ENCODE assay signal across 33 cellular contexts in the genomic region with DNA sequence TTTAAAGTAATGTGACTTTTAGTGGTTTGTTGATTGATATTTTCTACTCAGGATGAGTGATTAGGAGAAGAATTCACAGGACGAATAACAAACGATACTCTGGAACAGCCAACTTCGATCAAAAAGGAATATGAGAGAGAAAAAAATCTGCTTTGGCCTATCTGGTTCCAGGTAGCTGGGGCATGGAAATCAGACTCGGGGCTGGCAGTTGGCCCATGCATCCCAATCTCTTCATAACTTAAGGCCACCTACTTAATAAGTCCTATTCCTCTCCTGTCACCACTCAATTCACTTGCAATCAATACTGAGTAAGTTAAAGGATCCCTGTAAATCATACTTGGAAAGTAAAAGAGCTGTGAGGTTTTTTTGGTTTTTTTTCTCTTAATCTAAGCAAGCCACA.
DNase-seq lines count a peak whose midpoint lies in the region; ATAC-seq and TF ChIP-seq lines count a peak whose summit lies in the region.
"Had no signal": no experiment of that assay in that cellular context is flagged by ENCODE, and none has a peak within 500 bp of the region (broad histone marks: within the 10 kb centered on the region; RNA-seq: fewer than 3 reads in every experiment).

No MANE protein-coding gene starts in this region.

- H4K5ac ChIP-seq in mesendoderm (ENCODE audit: low read length): no peak overlapping the region

- H3K9me3 ChIP-seq in left ventricle myocardium inferior (replicated peaks) (no peaks in the 10 kb centered on the region), heart left ventricle (no peaks in the 10 kb centered on the region), right cardiac atrium (ENCODE audit: control insufficient read depth, low read length) (no peaks in the 10 kb centered on the region), thyroid gland (no peaks in the 10 kb centered on the region)
- H3K9me3 ChIP-seq: A549; BE2C; BLaER1; BLaER1 treated with 17β-estradiol and CSF1 and Interleukin-3, amounts not matched to agents 10 nM and 100 nM; Caco-2 had no signal

- no peak for TF ChIP-seq CTCF in left ventricle myocardium inferior (IDR thresholded peaks at IDR 0.05; ENCODE audit: borderline replicate concordance)
- TF ChIP-seq CTCF in heart left ventricle (IDR thresholded peaks at IDR 0.05): no peak
- TF ChIP-seq CTCF in thyroid gland (IDR thresholded peaks at IDR 0.05): no peak

- no peak overlapping the region for H3K9ac ChIP-seq in mesendoderm (ENCODE audit: low read length)
- H3K9ac ChIP-seq: BLaER1; BLaER1 treated with 17β-estradiol and CSF1 and Interleukin-3, amounts not matched to agents 10 nM and 100 nM had no signal

- H3K79me2 ChIP-seq in mesendoderm (ENCODE audit: control insufficient read depth, insufficient read depth, low read length): no peaks in the 10 kb centered on the region

- no peak overlapping the region for H2BK5ac ChIP-seq in mesendoderm (ENCODE audit: low read length)

- WGBS in heart left ventricle, 4 donors: 26 to 40% (median 38%) methylated on average over 4 of the region's 4 CpGs
- WGBS in right cardiac atrium: 46% methylated on average over 4 of the region's 4 CpGs
- WGBS in thyroid gland, 2 donors: 27 to 54% methylated on average over 4 of the region's 4 CpGs
- no CpG with 5 or more reads among the region's 4 CpGs for whole genome bisulfite sequencing in mesendoderm (ENCODE audit: extremely low coverage, insufficient coverage, low lambda C conversion rate)

- no peak overlapping the region for H2BK15ac ChIP-seq in mesendoderm (replicated peaks; ENCODE audit: low read depth)

- ATAC-seq in Right ventricle myocardium superior (ENCODE audit: poor library complexity) (peak; percentile 48), left cardiac atrium (no peak), heart left ventricle (no peak), left ventricle myocardium superior (peak; percentile 39), right cardiac atrium (no peak)
- ATAC-seq: A549; CD8-positive, alpha-beta T cell had no signal

- no peak overlapping the region for H3K4me2 ChIP-seq in mesendoderm (ENCODE audit: low read length)
- H3K4me2 ChIP-seq: A549; BLaER1; BLaER1 treated with 17β-estradiol and CSF1 and Interleukin-3, amounts not matched to agents 10 nM and 100 nM had no signal

- H2BK120ac ChIP-seq in mesendoderm (ENCODE audit: low read depth, low read length): no peak overlapping the region

- H3K4me1 ChIP-seq in left ventricle myocardium inferior: peaks cover 23% of the 10 kb centered on the region
- H3K4me1 ChIP-seq in heart left ventricle: peaks cover 0 to 17% (median 1%) of the 10 kb centered on the region in 12 donors
- no peaks in the 10 kb centered on the region for H3K4me1 ChIP-seq in right cardiac atrium (ENCODE audit: control insufficient read depth, insufficient read depth, low read length)
- H3K4me1 ChIP-seq in thyroid gland: peaks cover 6 to 19% of the 10 kb centered on the region in 2 donors
- H3K4me1 ChIP-seq in mesendoderm (ENCODE audit: control insufficient read depth, low read depth, low read length): no peaks in the 10 kb centered on the region
- H3K4me1 ChIP-seq: A549; BE2C; BLaER1; BLaER1 treated with 17β-estradiol and CSF1 and Interleukin-3, amounts not matched to agents 10 nM and 100 nM; Caco-2 had no signal

- H3K4ac ChIP-seq in mesendoderm (ENCODE audit: low read depth, low read length): no peak overlapping the region

- H3K18ac ChIP-seq in mesendoderm (ENCODE audit: low read length): no peak overlapping the region

- peak; percentile 51 for DNase-seq in Right ventricle myocardium superior
- no peak for DNase-seq in left cardiac atrium
- DNase-seq in left ventricle myocardium inferior: peak; percentile 25
- DNase-seq in heart left ventricle: no peak
- DNase-seq in left ventricle myocardium superior: peak; percentile 51
- DNase-seq in right cardiac atrium: no peak
- peak; percentile 29 to 62 for DNase-seq in thyroid gland
- no peak for DNase-seq in mesendoderm
- DNase-seq: 8988T; ACHN; AML-193; BE2C; C1 segment of cervical spinal cord; Caco-2; Calu3; CD4-positive, alpha-beta memory T cell; CD4-positive, alpha-beta T cell; CD4-positive, CD25-positive, alpha-beta regulatory T cell; CD8-positive, alpha-beta memory T cell; CD8-positive, alpha-beta T cell; COR-L47; DMS 273 treated with DMSO at 0.1 percent for 48 hours; DMS153; DMS53; DMS79; DMS79 treated with DMSO at 0.1 percent for 48 hours; DND-41; EL had no signal

- H3K79me1 ChIP-seq in mesendoderm (ENCODE audit: low read length): no peaks in the 10 kb centered on the region

- no peak overlapping the region for H3K23ac ChIP-seq in mesendoderm (ENCODE audit: low read length)

- no peak overlapping the region for H2AK5ac ChIP-seq in mesendoderm (ENCODE audit: low read length)

- H3K56ac ChIP-seq in mesendoderm (ENCODE audit: low read length): no peak overlapping the region

- no peak for TF ChIP-seq POLR2A in heart left ventricle (IDR thresholded peaks at IDR 0.05)
- TF ChIP-seq POLR2A in thyroid gland (IDR thresholded peaks at IDR 0.05): no peak

- H3K27ac ChIP-seq in left ventricle myocardium inferior (replicated peaks) (no peak overlapping the region), heart left ventricle (no peak overlapping the region), right cardiac atrium (ENCODE audit: low read length) (no peak overlapping the region), thyroid gland (peak overlapping the region in 2 of 3 donors; percentile 12 to 20), mesendoderm (ENCODE audit: low read depth, low read length) (no peak overlapping the region)
- H3K27ac ChIP-seq: 22Rv1; A549; BLaER1; BLaER1 treated with 17β-estradiol and CSF1 and Interleukin-3, amounts not matched to agents 10 nM and 100 nM; C4-2B had no signal

- H4K8ac ChIP-seq in mesendoderm (ENCODE audit: low read depth, low read length): no peak overlapping the region

- intact Hi-C loops in Right ventricle myocardium superior (cut with DNase I) (no loop called here), left cardiac atrium (cut with DNase I) (no loop called here), left ventricle myocardium inferior (cut with micrococcal nuclease) (no loop called here), heart left ventricle (cut with DNase I) (no loop called here), left ventricle myocardium superior (cut with micrococcal nuclease) (no loop called here), right cardiac atrium (cut with DNase I) (no loop called here), thyroid gland (cut with DNase I) (no loop called here)

- H3K36me3 ChIP-seq in left ventricle myocardium inferior (no peaks in the 10 kb centered on the region), heart left ventricle (no peaks in the 10 kb centered on the region), thyroid gland (no peaks in the 10 kb centered on the region), mesendoderm (ENCODE audit: control insufficient read depth, insufficient read depth, low read length) (no peaks in the 10 kb centered on the region)
- H3K36me3 ChIP-seq: BE2C; BLaER1; BLaER1 treated with 17β-estradiol and CSF1 and Interleukin-3, amounts not matched to agents 10 nM and 100 nM had no signal

- H3K4me3 ChIP-seq in left ventricle myocardium inferior (no peak overlapping the region), heart left ventricle (no peak overlapping the region), right cardiac atrium (ENCODE audit: low read length) (no peak overlapping the region), thyroid gland (replicated peaks in 1 of 3) (no peak overlapping the region), mesendoderm (ENCODE audit: low read length) (no peak overlapping the region)
- H3K4me3 ChIP-seq: A549; BLaER1; BLaER1 treated with 17β-estradiol and CSF1 and Interleukin-3, amounts not matched to agents 10 nM and 100 nM had no signal

- H3K27me3 ChIP-seq in left ventricle myocardium inferior (ENCODE audit: low read depth): no peaks in the 10 kb centered on the region
- no peaks in the 10 kb centered on the region for H3K27me3 ChIP-seq in heart left ventricle
- H3K27me3 ChIP-seq in right cardiac atrium (ENCODE audit: control insufficient read depth, insufficient read depth): no peaks in the 10 kb centered on the region
- H3K27me3 ChIP-seq in thyroid gland: no peaks in the 10 kb centered on the region
- H3K27me3 ChIP-seq in mesendoderm (ENCODE audit: insufficient read depth, low read length, poor library complexity): no peaks in the 10 kb centered on the region
- H3K27me3 ChIP-seq: BE2C; BLaER1; BLaER1 treated with 17β-estradiol and CSF1 and Interleukin-3, amounts not matched to agents 10 nM and 100 nM had no signal

Comparison
In these comparisons a context has a peak if more than half of its experiments do, and no peak if none do; other contexts are left out.
1. ATAC-seq: peak in Right ventricle myocardium superior (single experiment) and left ventricle myocardium superior (single experiment); none in left cardiac atrium (0 of 2), heart left ventricle (0 of 4) and right cardiac atrium (0 of 2).
2. DNase-seq: peak in Right ventricle myocardium superior (single experiment), left ventricle myocardium inferior (single experiment), left ventricle myocardium superior (single experiment) and thyroid gland (2 of 2); none in left cardiac atrium (single experiment), heart left ventricle (0 of 5), right cardiac atrium (0 of 3) and mesendoderm (single experiment).
3. H3K27ac ChIP-seq: peak in thyroid gland (2 of 3); none in left ventricle myocardium inferior (single experiment), heart left ventricle (0 of 12), right cardiac atrium (single experiment) and mesendoderm (single experiment).